10 cellular contexts compared by ENCODE assay signal in genomic region chr2:54595999-54596903, GRCh38.
DNase-seq lines count a peak whose midpoint lies in the region; ATAC-seq, FAIRE-seq and TF ChIP-seq lines count a peak whose summit lies in the region.
"Had no signal": no experiment of that assay in that cellular context is flagged by ENCODE, and none has a peak within 500 bp of the region (broad histone marks: within the 10 kb centered on the region; RNA-seq: fewer than 3 reads in every experiment).

No MANE protein-coding gene starts in this region.

- H3K27ac ChIP-seq in CD4-positive, CD25-positive, alpha-beta regulatory T cell (ENCODE audit: insufficient read depth, low read length, poor library complexity, severe bottlenecking) = peak overlapping the region; percentile 71
- H3K27ac ChIP-seq in Peyer's patch (peak overlapping the region; percentile 33 to 57 (median 50)), esophagus muscularis mucosa (replicated peaks in 1 of 4) (peak overlapping the region; percentile 53 to 67 (median 60)), brain microvascular endothelial cell (no peak overlapping the region)

- TF ChIP-seq EP300 in esophagus muscularis mucosa (IDR thresholded peaks at IDR 0.05) = no peak

- in situ Hi-C loops in brain microvascular endothelial cell (cut with HindIII; ENCODE audit: low pct_ligation_motif_present, low sequenced_read_pairs) = no loop called here

- H3K9me3 Mint-ChIP-seq in CD4-positive, CD25-positive, alpha-beta regulatory T cell = no peaks in the 10 kb centered on the region

- no peaks in the 10 kb centered on the region for H3K27me3 ChIP-seq in CD4-positive, CD25-positive, alpha-beta regulatory T cell (ENCODE audit: control insufficient read depth, insufficient read depth, low read length)
- no peaks in the 10 kb centered on the region for H3K27me3 ChIP-seq in Peyer's patch
- no peaks in the 10 kb centered on the region for H3K27me3 ChIP-seq in esophagus muscularis mucosa
- H3K27me3 ChIP-seq in brain microvascular endothelial cell (replicated peaks) = no peaks in the 10 kb centered on the region

- ATAC-seq in CD4-positive, CD25-positive, alpha-beta regulatory T cell (ENCODE audit: low read depth in 2 of 2) = peak; percentile 45 to 57
- peak; percentile 34 for ATAC-seq in omental fat pad (ENCODE audit: low FRiP score)

- H3K36me3 ChIP-seq in CD4-positive, CD25-positive, alpha-beta regulatory T cell (ENCODE audit: control insufficient read depth, insufficient read depth, low read length) = peaks cover 17% of the 10 kb centered on the region
- H3K36me3 ChIP-seq in Peyer's patch = no peaks in the 10 kb centered on the region
- H3K36me3 ChIP-seq in esophagus muscularis mucosa = peaks cover 0 to 32% (median 10%) of the 10 kb centered on the region in 4 donors
- H3K36me3 ChIP-seq in brain microvascular endothelial cell (replicated peaks) = peaks cover 28% of the 10 kb centered on the region

- TF ChIP-seq CTCF in Peyer's patch (IDR thresholded peaks at IDR 0.05) = no peak
- TF ChIP-seq CTCF in esophagus muscularis mucosa (IDR thresholded peaks at IDR 0.05) = no peak
- no peak for TF ChIP-seq CTCF in omental fat pad (IDR thresholded peaks at IDR 0.05)
- TF ChIP-seq CTCF in brain microvascular endothelial cell (IDR thresholded peaks at IDR 0.05; ENCODE audit: low read depth, low read length, missing control alignments) = no peak
- TF ChIP-seq CTCF in D721Med (IDR thresholded peaks at IDR 0.05; ENCODE audit: insufficient read depth, missing control alignments) = no peak

- H3K9me3 ChIP-seq in CD4-positive, CD25-positive, alpha-beta regulatory T cell (ENCODE audit: control insufficient read depth in 2 of 2, low read length in 2 of 2) = no peaks in the 10 kb centered on the region
- H3K9me3 ChIP-seq in Peyer's patch = no peaks in the 10 kb centered on the region
- no peaks in the 10 kb centered on the region for H3K9me3 ChIP-seq in esophagus muscularis mucosa
- H3K9me3 ChIP-seq: HAP-1 had no signal

- TF ChIP-seq POLR2A in Peyer's patch (IDR thresholded peaks at IDR 0.05) (no peak), esophagus muscularis mucosa (IDR thresholded peaks at IDR 0.05; ENCODE audit: low read depth) (no peak)

- H3K4me1 Mint-ChIP-seq in CD4-positive, CD25-positive, alpha-beta regulatory T cell = peaks cover 51 to 98% (median 61%) of the 10 kb centered on the region in 4 donors

- peak in 1 of 3 donors; percentile 78 for DNase-seq in CD4-positive, CD25-positive, alpha-beta regulatory T cell
- no peak for DNase-seq in Peyer's patch
- DNase-seq in esophagus muscularis mucosa (ENCODE audit: extremely low spot score) = no peak
- DNase-seq in omental fat pad (ENCODE audit: low spot score) = no peak
- DNase-seq in HuH-7 (ENCODE audit: low spot score) = no peak
- DNase-seq in NCI-H1930 (lab: John Stamatoyannopoulos, UW) = no peak
- DNase-seq in brain microvascular endothelial cell = no peak
- DNase-seq in D721Med (ENCODE audit: insufficient read length, low spot score) = no peak
- DNase-seq: GDM1 had no signal

- WGBS in esophagus muscularis mucosa = 40% methylated on average over 15 of the region's 15 CpGs

- H3K36me3 Mint-ChIP-seq in CD4-positive, CD25-positive, alpha-beta regulatory T cell = peaks cover 41% of the 10 kb centered on the region

- no peak for FAIRE-seq in D721Med (lab: Jason Lieb, UNC)

- H3K4me1 ChIP-seq in CD4-positive, CD25-positive, alpha-beta regulatory T cell (ENCODE audit: control insufficient read depth, insufficient read depth, low read length, poor library complexity, severe bottlenecking) = peaks cover 72% of the 10 kb centered on the region
- H3K4me1 ChIP-seq in Peyer's patch = peaks cover 0 to 56% (median 3%) of the 10 kb centered on the region in 4 donors
- H3K4me1 ChIP-seq in esophagus muscularis mucosa = peaks cover 71 to 83% (median 73%) of the 10 kb centered on the region in 4 donors
- H3K4me1 ChIP-seq: HAP-1 had no signal

- H3K4me3 ChIP-seq in CD4-positive, CD25-positive, alpha-beta regulatory T cell (ENCODE audit: low read depth, low read length) = peak overlapping the region; percentile 70
- H3K4me3 ChIP-seq in Peyer's patch (no peak overlapping the region), esophagus muscularis mucosa (no peak overlapping the region), brain microvascular endothelial cell (ENCODE audit: low read depth, low read length) (no peak overlapping the region)
- H3K4me3 ChIP-seq: HAP-1 had no signal

- H3K4me3 Mint-ChIP-seq in CD4-positive, CD25-positive, alpha-beta regulatory T cell = peak overlapping the region; percentile 52 to 89 (median 78)

- peak overlapping the region; percentile 95 to 100 (median 99) for H3K27ac Mint-ChIP-seq in CD4-positive, CD25-positive, alpha-beta regulatory T cell

- H3K27me3 Mint-ChIP-seq in CD4-positive, CD25-positive, alpha-beta regulatory T cell = no peaks in the 10 kb centered on the region

- intact Hi-C loops in esophagus muscularis mucosa (cut with DNase I) = no loop called here
